In the genomic region with DNA sequence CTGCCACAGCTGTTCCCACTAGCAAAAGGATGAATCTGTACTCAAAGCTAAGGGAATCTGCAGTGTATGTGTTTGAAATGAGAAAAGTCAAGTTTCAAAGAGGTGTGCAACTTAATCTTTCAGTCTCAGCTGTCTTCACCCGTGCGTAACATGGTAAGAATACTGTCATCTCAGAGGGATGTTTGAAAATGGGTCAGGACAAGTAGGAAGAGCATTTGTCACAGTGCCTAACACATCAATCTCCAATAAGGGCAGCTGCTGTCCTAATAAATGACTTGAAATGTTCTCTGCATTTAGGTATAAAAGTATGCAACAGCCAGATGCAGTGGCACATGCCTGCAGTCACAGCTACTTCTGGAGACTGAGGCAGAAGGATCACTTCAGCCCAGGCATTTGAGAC, we compare ENCODE assay signal across 6 cellular contexts. TPM values are rescaled to one million over a fixed set of nuclear protein-coding genes. Genes with fewer than 3 reads are reported as not detected.
"Had no signal": no experiment of that assay in that cellular context is flagged by ENCODE, and none has a peak within 500 bp of the region (broad histone marks: within the 10 kb centered on the region; RNA-seq: fewer than 3 reads in every experiment).

No MANE protein-coding gene starts in this region.

- H3K4me3 ChIP-seq: GM23338, K562 had no signal

- H3K27ac Mint-ChIP-seq: GM23338, H9 had no signal

- H3K4me1 Mint-ChIP-seq: GM23338, H9 had no signal

- ATAC-seq: GM23338, K562 had no signal

- DNase-seq: H9, HCEC 1CT, IMR-90 had no signal

- H3K4me3 Mint-ChIP-seq: GM23338, H9 had no signal

- H3K9me3 Mint-ChIP-seq: GM23338, H9 had no signal

RNA-seq across cellular contexts. Expression of a gene that starts 52.0 kb away (rescaled TPM):
- total RNA-seq: H1, H9 had no signal
- polyA plus RNA-seq: GM23338, H1, K562 had no signal
